17 cellular contexts compared by ENCODE assay signal in genomic region chr2:196165016-196165415, GRCh38. TPM values are rescaled to one million over a fixed set of nuclear protein-coding genes. Genes with fewer than 3 reads are reported as not detected.
A peak's percentile ranks its signal among the peaks of the same experiment; 100 is the strongest.
DNase-seq lines count a peak whose midpoint lies in the region; ATAC-seq, FAIRE-seq and TF ChIP-seq lines count a peak whose summit lies in the region.
"Had no signal": no experiment of that assay in that cellular context is flagged by ENCODE, and none has a peak within 500 bp of the region (broad histone marks: within the 10 kb centered on the region; RNA-seq: fewer than 3 reads in every experiment).

No MANE protein-coding gene starts in this region.

- peaks cover 97% of the 10 kb centered on the region for H3K36me3 Mint-ChIP-seq in CD4-positive, alpha-beta T cell (ENCODE audit: low read depth)
- H3K36me3 Mint-ChIP-seq in activated CD4-positive, alpha-beta memory T cell treated with anti-CD3 and anti-CD28 coated beads, Interleukin-2, amount 10 ng/mL, durations not matched to agents 7 days and 5 days (ENCODE audit: low read depth): peaks cover 87% of the 10 kb centered on the region
- peaks cover 32 to 81% (median 40%) of the 10 kb centered on the region in 3 donors for H3K36me3 Mint-ChIP-seq in naive thymus-derived CD8-positive, alpha-beta T cell

- POLR2A ChIA-PET in CD4-positive, alpha-beta T cell (lab: Charles Lee): interaction anchor here (0.7 to 9.9 kb wide), 24 partner anchors 6 to 124 kb away, joined by 3 to 126 read pairs (median 12); partner anchors contain the start of gene STK17B
- POLR2A ChIA-PET in activated CD4-positive, alpha-beta memory T cell treated with anti-CD3 and anti-CD28 coated beads, Interleukin-2, amount 10 ng/mL, durations not matched to agents 7 days and 5 days (lab: Charles Lee): interaction anchor here (0.7 to 12.5 kb wide), 15 partner anchors 9 to 507 kb away, joined by 3 to 383 read pairs (median 9); partner anchors contain the start of genes SLC39A10 and STK17B
- POLR2A ChIA-PET in naive thymus-derived CD8-positive, alpha-beta T cell (lab: Charles Lee): interaction anchor here (0.7 to 7.2 kb wide), 14 partner anchors 11 to 110 kb away, joined by 3 to 83 read pairs (median 4); no protein-coding TSS in a partner anchor

- intact Hi-C loops in CD4-positive, alpha-beta T cell (cut with DNase I, micrococcal nuclease): loop anchor here (5.0 kb wide), 2 partner anchors 33 to 88 kb away; no protein-coding TSS in a partner anchor
- intact Hi-C loops in body of pancreas (cut with DNase I): no loop called here

- DNase-seq in CD4-positive, alpha-beta T cell: no peak
- DNase-seq in GM12891 (ENCODE audit: insufficient read length, low spot score) (no peak), activated gamma-delta T cell (lab: John Stamatoyannopoulos, UW) (no peak), EL (no peak), body of pancreas (no peak)
- no peak for DNase-seq in activated CD4-positive, alpha-beta memory T cell treated with anti-CD3 and anti-CD28 coated beads, Interleukin-2, amount 10 ng/mL, durations not matched to agents 7 days and 5 days
- no peak for DNase-seq in naive thymus-derived CD8-positive, alpha-beta T cell
- DNase-seq: activated gamma-delta T cell treated with Interleukin-2 at 50 U/mL for 16 hours; MG63; NCI-H2171; psoas muscle; RPMI8226; stimulated activated CD4-positive, alpha-beta T cell treated with anti-CD3 and anti-CD28 coated beads, Interleukin-4, amount 100 ng/mL, for 4 hours had no signal

- H3K4me1 Mint-ChIP-seq in CD4-positive, alpha-beta T cell (ENCODE audit: low read depth): peaks cover 63% of the 10 kb centered on the region
- peaks cover 44% of the 10 kb centered on the region for H3K4me1 Mint-ChIP-seq in activated CD4-positive, alpha-beta memory T cell treated with anti-CD3 and anti-CD28 coated beads, Interleukin-2, amount 10 ng/mL, durations not matched to agents 7 days and 5 days
- H3K4me1 Mint-ChIP-seq in naive thymus-derived CD8-positive, alpha-beta T cell: peaks cover 13 to 66% (median 39%) of the 10 kb centered on the region in 4 donors

- no peak overlapping the region for H3K4me3 ChIP-seq in body of pancreas
- H3K4me3 ChIP-seq: coronary artery, MG63, psoas muscle had no signal

- H3K27ac Mint-ChIP-seq in CD4-positive, alpha-beta T cell: peak overlapping the region; percentile 85
- peak overlapping the region; percentile 80 for H3K27ac Mint-ChIP-seq in activated CD4-positive, alpha-beta memory T cell treated with anti-CD3 and anti-CD28 coated beads, Interleukin-2, amount 10 ng/mL, durations not matched to agents 7 days and 5 days
- H3K27ac Mint-ChIP-seq in naive thymus-derived CD8-positive, alpha-beta T cell: peak overlapping the region; percentile 86 to 97 (median 92)

- no peaks in the 10 kb centered on the region for H3K27me3 ChIP-seq in CD4-positive, alpha-beta T cell (ENCODE audit: control insufficient read depth, insufficient read depth, low read length)
- no peaks in the 10 kb centered on the region for H3K27me3 ChIP-seq in body of pancreas
- H3K27me3 ChIP-seq: MG63 had no signal

- peaks cover 1% of the 10 kb centered on the region for H3K27me3 Mint-ChIP-seq in CD4-positive, alpha-beta T cell
- no peaks in the 10 kb centered on the region for H3K27me3 Mint-ChIP-seq in activated CD4-positive, alpha-beta memory T cell treated with anti-CD3 and anti-CD28 coated beads, Interleukin-2, amount 10 ng/mL, durations not matched to agents 7 days and 5 days
- no peaks in the 10 kb centered on the region for H3K27me3 Mint-ChIP-seq in naive thymus-derived CD8-positive, alpha-beta T cell

- peak; percentile 21 for ATAC-seq in CD4-positive, alpha-beta T cell (ENCODE audit: poor library complexity)
- ATAC-seq in naive thymus-derived CD8-positive, alpha-beta T cell: peak; percentile 8 to 25
- ATAC-seq in GM18511 (IDR thresholded peaks at IDR 0.05; ENCODE audit: unreplicated experiment) (no peak), body of pancreas (no peak)
- ATAC-seq: psoas muscle had no signal

- H3K4me1 ChIP-seq in body of pancreas: peaks cover 11% of the 10 kb centered on the region

- peak overlapping the region; percentile 85 for H3K4me3 Mint-ChIP-seq in CD4-positive, alpha-beta T cell
- peak overlapping the region; percentile 94 for H3K4me3 Mint-ChIP-seq in activated CD4-positive, alpha-beta memory T cell treated with anti-CD3 and anti-CD28 coated beads, Interleukin-2, amount 10 ng/mL, durations not matched to agents 7 days and 5 days
- peak overlapping the region; percentile 77 to 99 (median 87) for H3K4me3 Mint-ChIP-seq in naive thymus-derived CD8-positive, alpha-beta T cell

- TF ChIP-seq CTCF in CD4-positive, alpha-beta T cell (IDR thresholded peaks at IDR 0.05): peak; percentile 3
- no peak for TF ChIP-seq CTCF in body of pancreas (IDR thresholded peaks at IDR 0.05)

- no peaks in the 10 kb centered on the region for H3K9me3 Mint-ChIP-seq in CD4-positive, alpha-beta T cell
- no peaks in the 10 kb centered on the region for H3K9me3 Mint-ChIP-seq in activated CD4-positive, alpha-beta memory T cell treated with anti-CD3 and anti-CD28 coated beads, Interleukin-2, amount 10 ng/mL, durations not matched to agents 7 days and 5 days
- H3K9me3 Mint-ChIP-seq in naive thymus-derived CD8-positive, alpha-beta T cell: peaks cover 0 to 2% (median 0%) of the 10 kb centered on the region in 9 donors

- peaks cover 3 to 4% of the 10 kb centered on the region in 2 donors for H3K36me3 ChIP-seq in body of pancreas (replicated peaks in 1 of 2; ENCODE audit: insufficient read depth in 1 of 2, low read depth in 2 of 2)

- CTCF ChIA-PET in CD4-positive, alpha-beta T cell (lab: Charles Lee): interaction anchor here (0.6 to 2.6 kb wide), 4 partner anchors 76 to 330 kb away, joined by 3 to 14 read pairs (median 8); no protein-coding TSS in a partner anchor
- CTCF ChIA-PET in activated CD4-positive, alpha-beta memory T cell treated with anti-CD3 and anti-CD28 coated beads, Interleukin-2, amount 10 ng/mL, durations not matched to agents 7 days and 5 days (lab: Charles Lee): interaction anchor here (0.9 to 7.0 kb wide), 5 partner anchors 9 to 111 kb away, joined by 3 to 55 read pairs (median 6); partner anchors contain the start of gene DNAH7

- peak; percentile 35 for FAIRE-seq in GM12891 (lab: Jason Lieb, UNC)

- TF ChIP-seq POLR2A in GM12891 (IDR thresholded peaks at IDR 0.05; ENCODE audit: low read depth, low read length) (no peak), body of pancreas (IDR thresholded peaks at IDR 0.05) (no peak)

- peak overlapping the region; percentile 80 for H3K27ac ChIP-seq in CD4-positive, alpha-beta T cell (ENCODE audit: low read depth, low read length)
- H3K27ac ChIP-seq in body of pancreas: no peak overlapping the region
- H3K27ac ChIP-seq: C4-2B, coronary artery, HL-60, psoas muscle had no signal

- H3K9me3 ChIP-seq in CD4-positive, alpha-beta T cell (ENCODE audit: control insufficient read depth, low read length): no peaks in the 10 kb centered on the region
- H3K9me3 ChIP-seq in body of pancreas: no peaks in the 10 kb centered on the region
- H3K9me3 ChIP-seq: MG63, psoas muscle had no signal

- WGBS in body of pancreas, 2 donors: 67 to 74% methylated on average over 4 of the region's 4 CpGs

TF ChIP-seq in GM12891, 5 proteins besides CTCF, POLR2A, EP300 and RAD21:
- TF ChIP-seq PAX5 (IDR thresholded peaks at IDR 0.05; ENCODE audit: insufficient read depth, low read length, severe bottlenecking): no peak
- no peak for TF ChIP-seq POU2F2 (IDR thresholded peaks at IDR 0.05; ENCODE audit: low read depth, low read length)
- no peak for TF ChIP-seq POLR2AphosphoS5 (IDR thresholded peaks at IDR 0.05; ENCODE audit: low read depth, low read length)
- TF ChIP-seq SPI1 (IDR thresholded peaks at IDR 0.05; ENCODE audit: low read depth, low read length): no peak
- TF ChIP-seq TAF1 (IDR thresholded peaks at IDR 0.05; ENCODE audit: low read depth, low read length): no peak

RNA-seq across cellular contexts. Expression of gene STK17B, which starts 6.4 kb away (rescaled TPM):
- 100 to 1,000 TPM; 645 to 648 TPM for total RNA-seq in CD4-positive, alpha-beta T cell
- 14.6 TPM for polyA plus RNA-seq in GM12891 (2012; ENCODE audit: low read depth, missing spikeins)
- 100 to 1,000 TPM; 365 to 367 TPM for total RNA-seq in activated CD4-positive, alpha-beta memory T cell treated with anti-CD3 and anti-CD28 coated beads, Interleukin-2, amount 10 ng/mL, durations not matched to agents 7 days and 5 days
- total RNA-seq in naive thymus-derived CD8-positive, alpha-beta T cell: 100 to 1,000 TPM; 312 to 331 TPM
- polyA plus RNA-seq in naive thymus-derived CD8-positive, alpha-beta T cell: 10 to 100 TPM; 73.5 to 98.3 (median 91.9) TPM
- total RNA-seq in body of pancreas: 10 to 100 TPM in 1 of 2 donors, 1 to 10 TPM in 1; 7.9 to 16.9 TPM

Comparison
In these comparisons a context has a peak if more than half of its experiments do, and no peak if none do; other contexts are left out.
1. ATAC-seq: peak in CD4-positive, alpha-beta T cell (single experiment) and naive thymus-derived CD8-positive, alpha-beta T cell (2 of 2); none in GM18511 (single experiment) and body of pancreas (single experiment).
2. RNA of gene STK17B, which starts 6.4 kb away (total RNA-seq): 645 to 648 TPM in CD4-positive, alpha-beta T cell, 365 to 367 TPM in activated CD4-positive, alpha-beta memory T cell treated with anti-CD3 and anti-CD28 coated beads, Interleukin-2, amount 10 ng/mL, durations not matched to agents 7 days and 5 days and 312 to 331 TPM in naive thymus-derived CD8-positive, alpha-beta T cell; 7.9 to 16.9 TPM in body of pancreas; every median in the first group is over 10 times any median in the second.
3. Peak in every context shown above with its lines, with median percentiles within 50 percentile points of each other: H3K27ac Mint-ChIP-seq and H3K4me3 Mint-ChIP-seq.